18 cellular contexts compared by ENCODE assay signal in genomic region chr3:185082829-185083228, GRCh38.
DNase-seq lines count a peak whose midpoint lies in the region; ATAC-seq, FAIRE-seq and TF ChIP-seq lines count a peak whose summit lies in the region.
"Had no signal": no experiment of that assay in that cellular context is flagged by ENCODE, and none has a peak within 500 bp of the region (broad histone marks: within the 10 kb centered on the region; RNA-seq: fewer than 3 reads in every experiment).

No MANE protein-coding gene starts in this region.

- H4K8ac ChIP-seq in H1 (ENCODE audit: extremely low read depth, insufficient read depth, low read length): no peak overlapping the region

- H2BK12ac ChIP-seq in H1 (ENCODE audit: low read depth, low read length): no peak overlapping the region

- H3K27ac ChIP-seq in SJCRH30: peak overlapping the region; percentile 58; the same call in 1 of the 2 replicates
- no peak overlapping the region for H3K27ac ChIP-seq in H1 (ENCODE audit: low read depth, low read length)

- peaks cover 55% of the 10 kb centered on the region for H3K36me3 Mint-ChIP-seq in nephron progenitor cell (ENCODE audit: low read depth)
- H3K36me3 Mint-ChIP-seq: CD4-positive, alpha-beta memory T cell had no signal

- no peaks in the 10 kb centered on the region for H3K79me1 ChIP-seq in H1 (ENCODE audit: low read depth, low read length)

- no peak for TF ChIP-seq EP300 in H1 (IDR thresholded peaks at IDR 0.05; ENCODE audit: borderline replicate concordance in 1 of 2, low read depth in 2 of 2, low read length in 2 of 2)

- H3K9ac ChIP-seq in H1 (replicated peaks in 1 of 4; ENCODE audit: extremely low read depth in 1 of 4, low read depth in 3 of 4, low read length in 3 of 4): no peak overlapping the region

- TF ChIP-seq RAD21 in H1 (IDR thresholded peaks at IDR 0.05 in 1 of 2, conservative IDR thresholded peaks at IDR 0.05 in 1 of 2; ENCODE audit: low read depth in 2 of 2, low read length in 2 of 2): no peak

- H3K18ac ChIP-seq in H1 (ENCODE audit: extremely low read depth, low read length): no peak overlapping the region

- CTCF ChIA-PET in H1 (lab: Charles Lee; ENCODE audit: partially characterized antibody): interaction anchor here (0.9 to 3.3 kb wide), 4 partner anchors 12 to 226 kb away, joined by 3 to 20 read pairs (median 4); no protein-coding TSS in a partner anchor

- WGBS in H1 (ENCODE audit: extremely low coverage in 1 of 2, insufficient coverage in 1 of 2, insufficient read length in 1 of 2, insufficient replicate concordance in 2 of 2, low coverage in 1 of 2, low lambda C conversion rate in 2 of 2, missing lambda C conversion rate in 1 of 2), 2 experiments: 89% methylated on average over 14 of the region's 14 CpGs; no CpG with 5 or more reads in 1 of the 2 experiments

- no peak overlapping the region for H2BK15ac ChIP-seq in H1 (ENCODE audit: low read length)

- no peak overlapping the region for H3K14ac ChIP-seq in H1 (ENCODE audit: insufficient read length)

- H3K9me3 Mint-ChIP-seq in nephron progenitor cell: no peaks in the 10 kb centered on the region
- H3K9me3 Mint-ChIP-seq: CD4-positive, alpha-beta memory T cell had no signal

- no peaks in the 10 kb centered on the region for H4K20me1 ChIP-seq in H1 (replicated peaks in 1 of 2; ENCODE audit: control insufficient read depth in 1 of 2, insufficient read depth in 2 of 2, low read length in 2 of 2)

- DNase-seq in SJCRH30 (no peak), H1 (ENCODE audit: low read depth in 1 of 2, low spot score in 2 of 2) (no peak), nephron progenitor cell (no peak), retina (no peak)
- DNase-seq: C1 segment of cervical spinal cord; Calu3; CD4-positive, alpha-beta memory T cell; COR-L47; DMS53; DMS79 treated with DMSO at 0.1 percent for 48 hours; GF-D8; GOT3; H7; HCEC 1CT had no signal

- peaks cover 14% of the 10 kb centered on the region for H3K27me3 Mint-ChIP-seq in nephron progenitor cell (ENCODE audit: low read depth, poor library complexity)

- no peak overlapping the region for H3K23ac ChIP-seq in H1 (ENCODE audit: insufficient read length)

- ATAC-seq in HG03196 (IDR thresholded peaks at IDR 0.05; ENCODE audit: unreplicated experiment) (no peak), HG03139 (IDR thresholded peaks at IDR 0.05; ENCODE audit: unreplicated experiment) (no peak)

- no peak overlapping the region for H3K4me3 Mint-ChIP-seq in nephron progenitor cell
- H3K4me3 Mint-ChIP-seq: CD4-positive, alpha-beta memory T cell had no signal

- H3K27me3 ChIP-seq in SJCRH30 (no peaks in the 10 kb centered on the region), H1 (replicated peaks in 1 of 4; ENCODE audit: control insufficient read depth in 3 of 4, extremely low read depth in 1 of 4, insufficient read depth in 3 of 4, low read length in 3 of 4) (no peaks in the 10 kb centered on the region)

- H3K4me3 ChIP-seq in SJCRH30: no peak overlapping the region
- no peak overlapping the region for H3K4me3 ChIP-seq in H1 (ENCODE audit: extremely low read depth in 1 of 4, insufficient read depth in 2 of 4, low read depth in 3 of 4, low read length in 4 of 4)

- no peaks in the 10 kb centered on the region for H3K9me3 ChIP-seq in SJCRH30 (replicated peaks)
- no peaks in the 10 kb centered on the region for H3K9me3 ChIP-seq in H1 (ENCODE audit: insufficient read depth in 2 of 2, low read depth in 1 of 2, low read length in 1 of 2)

- H3K4me1 ChIP-seq in SJCRH30: peaks cover 9% of the 10 kb centered on the region
- H3K4me1 ChIP-seq in H1 (replicated peaks in 1 of 4; ENCODE audit: control insufficient read depth in 3 of 4, insufficient read depth in 4 of 4, low read length in 3 of 4): peaks cover 0 to 5% (median 0%) of the 10 kb centered on the region in 4 experiments; a peak in 1 of 7 replicates

- no peak for TF ChIP-seq CTCF in H1 (IDR thresholded peaks at IDR 0.05; ENCODE audit: control extremely low read depth in 1 of 3, insufficient read depth in 1 of 3, low read depth in 1 of 3, low read length in 3 of 3)
- TF ChIP-seq CTCF in nephron progenitor cell (IDR thresholded peaks at IDR 0.05): no peak

- no peak overlapping the region for H3K4ac ChIP-seq in H1 (replicated peaks; ENCODE audit: insufficient read length, low read depth, low read length)

- H2AFZ ChIP-seq in H1 (ENCODE audit: low read length): peak overlapping the region; percentile 73; the same call in 1 of the 2 replicates

- POLR2A ChIA-PET in H1 (lab: Charles Lee; ENCODE audit: partially characterized antibody): no interaction called here

- H3K36me3 ChIP-seq in SJCRH30: peaks cover 5% of the 10 kb centered on the region; the same call in 1 of the 2 replicates
- no peaks in the 10 kb centered on the region for H3K36me3 ChIP-seq in H1 (ENCODE audit: control insufficient read depth in 2 of 4, insufficient read depth in 4 of 4, low read length in 3 of 4)

- H2BK120ac ChIP-seq in H1 (replicated peaks; ENCODE audit: low read depth, low read length): no peak overlapping the region

- H3K4me2 ChIP-seq in H1 (ENCODE audit: insufficient read depth in 1 of 2, low read depth in 2 of 2, low read length in 2 of 2): no peak overlapping the region

- H3K23me2 ChIP-seq in H1 (ENCODE audit: low read depth, low read length): no peaks in the 10 kb centered on the region

- no peak overlapping the region for H2AK5ac ChIP-seq in H1 (ENCODE audit: low read depth, low read length)

- no peak overlapping the region for H2BK20ac ChIP-seq in H1 (ENCODE audit: low read length)

- H4K5ac ChIP-seq in H1 (ENCODE audit: insufficient read length, low read depth, low read length): no peak overlapping the region

- H2BK5ac ChIP-seq in H1 (ENCODE audit: low read depth, low read length): no peak overlapping the region

- peaks cover 16% of the 10 kb centered on the region for H3K4me1 Mint-ChIP-seq in nephron progenitor cell
- H3K4me1 Mint-ChIP-seq: CD4-positive, alpha-beta memory T cell had no signal

- peak overlapping the region; percentile 60 for H3K27ac Mint-ChIP-seq in nephron progenitor cell

- H3K56ac ChIP-seq in H1 (replicated peaks; ENCODE audit: insufficient read length, low read depth, low read length): no peak overlapping the region

- no peaks in the 10 kb centered on the region for H3K79me2 ChIP-seq in H1 (ENCODE audit: control insufficient read depth in 1 of 2, insufficient read depth in 2 of 2, low read length in 2 of 2)

- no peak for TF ChIP-seq POLR2A in H1 (IDR thresholded peaks at IDR 0.05; ENCODE audit: control extremely low read depth in 1 of 2, low read depth in 2 of 2, low read length in 2 of 2)

- H4K91ac ChIP-seq in H1 (replicated peaks; ENCODE audit: insufficient read length, low read length): no peak overlapping the region

- no peak for FAIRE-seq in H1 (lab: Jason Lieb, UNC)
- FAIRE-seq: GM12891, GM18507 had no signal

TF ChIP-seq in H1, 55 proteins besides CTCF, POLR2A, EP300 and RAD21:
- TF ChIP-seq BCL11A (IDR thresholded peaks at IDR 0.05; ENCODE audit: low read depth in 2 of 2, low read length in 2 of 2): no peak
- no peak for TF ChIP-seq SRF (IDR thresholded peaks at IDR 0.05; ENCODE audit: low read depth, low read length)
- TF ChIP-seq POLR2AphosphoS5 (IDR thresholded peaks at IDR 0.05; ENCODE audit: low read depth, low read length): no peak
- no peak for TF ChIP-seq HDAC6 (IDR thresholded peaks at IDR 0.05; ENCODE audit: low read depth, low read length)
- TF ChIP-seq RFX5 (IDR thresholded peaks at IDR 0.05; ENCODE audit: borderline replicate concordance, low read depth, low read length): no peak
- no peak for TF ChIP-seq KDM1A (IDR thresholded peaks at IDR 0.05; ENCODE audit: borderline replicate concordance, low read length)
- TF ChIP-seq TBP (IDR thresholded peaks at IDR 0.05; ENCODE audit: low read depth, low read length): no peak
- TF ChIP-seq MAX (IDR thresholded peaks at IDR 0.05): no peak
- TF ChIP-seq EGR1 (IDR thresholded peaks at IDR 0.05; ENCODE audit: borderline replicate concordance, low read depth, low read length): no peak
- TF ChIP-seq ZNF274 (IDR thresholded peaks at IDR 0.05; ENCODE audit: borderline replicate concordance, extremely low read depth, low read length): no peak
- TF ChIP-seq ATF3 (IDR thresholded peaks at IDR 0.05; ENCODE audit: insufficient read depth, low read depth, low read length): no peak
- no peak for TF ChIP-seq KDM4A (IDR thresholded peaks at IDR 0.05; ENCODE audit: low read depth, low read length, severe bottlenecking)
- TF ChIP-seq ASH2L (IDR thresholded peaks at IDR 0.05; ENCODE audit: low read length): no peak
- no peak for TF ChIP-seq TAF7 (optimal IDR thresholded peaks at IDR 0.05; ENCODE audit: borderline replicate concordance, low read depth, low read length)
- TF ChIP-seq KDM5A (IDR thresholded peaks at IDR 0.05; ENCODE audit: low read length): no peak
- TF ChIP-seq SIRT6 (IDR thresholded peaks at IDR 0.05; ENCODE audit: low read length): no peak
- no peak for TF ChIP-seq POU5F1 (IDR thresholded peaks at IDR 0.05; ENCODE audit: low read depth, low read length)
